8 cellular contexts compared by ENCODE assay signal in genomic region chr15:83446904-83447708, GRCh38. TPM values are rescaled to one million over a fixed set of nuclear protein-coding genes. Genes with fewer than 3 reads are reported as not detected.
DNase-seq lines count a peak whose midpoint lies in the region; ATAC-seq, FAIRE-seq and TF ChIP-seq lines count a peak whose summit lies in the region.

SH3GL3 (plus strand) TSS chr15:83447341; CDS start chr15:83447534, 193 bp downstream.

- TF ChIP-seq CTCF in AG09309 (IDR thresholded peaks at IDR 0.05; ENCODE audit: control insufficient read depth, insufficient read depth, low read depth, low read length, missing control alignments) (peak; percentile 41), HCT116 (IDR thresholded peaks at IDR 0.05 in 2 of 3, conservative IDR thresholded peaks at IDR 0.05 in 1 of 3; ENCODE audit: borderline replicate concordance in 1 of 3, insufficient read depth in 1 of 3, low read depth in 2 of 3, low read length in 2 of 3) (peak; percentile 17 to 47 (median 29); a peak in 4 of 6 replicates), heart left ventricle (IDR thresholded peaks at IDR 0.05) (peak in 6 of 12 donors; percentile 13 to 41 (median 17)), osteoblast (IDR thresholded peaks at IDR 0.05; ENCODE audit: extremely low read depth, low read depth, low read length) (peak; percentile 37), tibial nerve (IDR thresholded peaks at IDR 0.05) (no peak)

- H3K27me3 ChIP-seq in HCT116 (ENCODE audit: insufficient read depth, low read length): no peaks in the 10 kb centered on the region
- peaks cover 0 to 37% (median 12%) of the 10 kb centered on the region in 9 donors for H3K27me3 ChIP-seq in heart left ventricle
- peaks cover 25% of the 10 kb centered on the region for H3K27me3 ChIP-seq in osteoblast (ENCODE audit: insufficient read depth, low read length)
- H3K27me3 ChIP-seq in tibial nerve: peaks cover 0 to 16% of the 10 kb centered on the region in 2 donors

- TF ChIP-seq EP300 in tibial nerve (IDR thresholded peaks at IDR 0.05): no peak

- H3K27ac ChIP-seq in HCT116 (ENCODE audit: low read depth, low read length) (no peak within 1 kb of the TSS; the same call in 1 of the 2 replicates), angular gyrus (ENCODE audit: low read depth, low read length) (peak within 1 kb of the TSS; percentile 86), heart left ventricle (no peak within 1 kb of the TSS), osteoblast (ENCODE audit: low read depth, low read length) (no peak within 1 kb of the TSS), tibial nerve (peak within 1 kb of the TSS in 1 of 4 donors; percentile 56)

- no peaks in the 10 kb centered on the region for H4K20me1 ChIP-seq in HCT116 (ENCODE audit: insufficient read depth)
- no peaks in the 10 kb centered on the region for H4K20me1 ChIP-seq in osteoblast (ENCODE audit: insufficient read depth, low read length)

- CTCF ChIA-PET in HCT116 (lab: Charles Lee): interaction anchor here (0.6 to 1.6 kb wide), 5 partner anchors 11 to 588 kb away, joined by 3 to 7 read pairs (median 5); no protein-coding TSS in a partner anchor

- no peaks in the 10 kb centered on the region; a peak in 1 of 4 replicates for H3K4me1 ChIP-seq in HCT116 (ENCODE audit: control insufficient read depth in 1 of 2, insufficient read depth in 2 of 2, low read length in 2 of 2)
- H3K4me1 ChIP-seq in heart left ventricle: peaks cover 0 to 16% (median 8%) of the 10 kb centered on the region in 12 donors
- H3K4me1 ChIP-seq in osteoblast (ENCODE audit: insufficient read depth, low read length): peaks cover 6% of the 10 kb centered on the region
- peaks cover 0 to 20% (median 4%) of the 10 kb centered on the region in 4 donors for H3K4me1 ChIP-seq in tibial nerve

- ATAC-seq in HCT116 (peak; percentile 95), heart left ventricle (peak; percentile 85 to 98 (median 98))

- no peaks in the 10 kb centered on the region for H3K79me2 ChIP-seq in HCT116 (ENCODE audit: insufficient read depth, low read length)
- H3K79me2 ChIP-seq in osteoblast (ENCODE audit: insufficient read depth, low read length): no peaks in the 10 kb centered on the region

- WGBS in heart left ventricle, 4 donors: 1 to 2% (median 1%) methylated on average over 33 to 68 of the region's 68 CpGs
- WGBS in tibial nerve, 2 donors: 0 to 1% methylated on average over 15 to 55 of the region's 68 CpGs

- POLR2A ChIA-PET in HCT116 (lab: Charles Lee): no interaction called here

- H3K9me3 ChIP-seq in HCT116 (ENCODE audit: control insufficient read depth in 1 of 2, insufficient read depth in 1 of 2, low read depth in 1 of 2, low read length in 2 of 2) (no peaks in the 10 kb centered on the region), heart left ventricle (no peaks in the 10 kb centered on the region), osteoblast (ENCODE audit: low read depth, low read length) (no peaks in the 10 kb centered on the region), tibial nerve (no peaks in the 10 kb centered on the region)

- H3K9ac ChIP-seq in HCT116 (ENCODE audit: low read length): peak within 1 kb of the TSS; percentile 30; the same call in 1 of the 2 replicates

- H3K4me3 ChIP-seq in AG09309 (ENCODE audit: control insufficient read depth, low read depth, low read length) (peak within 1 kb of the TSS; percentile 49), HCT116 (replicated peaks in 1 of 2; ENCODE audit: low read depth in 1 of 2, low read length in 2 of 2) (peak within 1 kb of the TSS; percentile 42 to 57), heart left ventricle (peak within 1 kb of the TSS; percentile 30 to 58 (median 48)), osteoblast (ENCODE audit: insufficient read depth, low read length) (peak within 1 kb of the TSS; percentile 68), tibial nerve (peak within 1 kb of the TSS; percentile 21 to 61 (median 40))

- TF ChIP-seq RAD21 in HCT116 (IDR thresholded peaks at IDR 0.05; ENCODE audit: low read depth): peak; percentile 47

- FAIRE-seq in RCC 7860 (lab: Jason Lieb, UNC): no peak

- H3K36me3 ChIP-seq in HCT116 (ENCODE audit: control insufficient read depth in 1 of 2, insufficient read depth in 2 of 2, low read length in 2 of 2): no peaks in the 10 kb centered on the region
- H3K36me3 ChIP-seq in heart left ventricle: no peaks in the 10 kb centered on the region
- no peaks in the 10 kb centered on the region for H3K36me3 ChIP-seq in osteoblast (ENCODE audit: insufficient read depth, low read length)
- H3K36me3 ChIP-seq in tibial nerve: no peaks in the 10 kb centered on the region

- RAD21 ChIA-PET in HCT116 (lab: Charles Lee; ENCODE audit: low non-redundant PET in 1 of 2, low total read pairs in 2 of 2, uncharacterized antibody in 2 of 2, unreplicated experiment in 2 of 2): no interaction called here

- H3K4me2 ChIP-seq in HCT116 (ENCODE audit: low read length) (peak within 1 kb of the TSS; percentile 83), osteoblast (ENCODE audit: insufficient read depth, low read length) (peak within 1 kb of the TSS; percentile 75)

- BruUV-seq in HCT116 (replicated peaks; lab: Mats Ljungman, UMichigan): no TSS peak

- intact Hi-C loops in HCT116 (cut with micrococcal nuclease): no loop called here
- intact Hi-C loops in heart left ventricle (cut with DNase I): no loop called here

- no peak for TF ChIP-seq POLR2A in HCT116 (IDR thresholded peaks at IDR 0.05; ENCODE audit: borderline replicate concordance, extremely low read depth, insufficient read depth, insufficient read length)
- no peak for TF ChIP-seq POLR2A in heart left ventricle (IDR thresholded peaks at IDR 0.05)
- no peak for TF ChIP-seq POLR2A in tibial nerve (IDR thresholded peaks at IDR 0.05)

- DNase-seq in AG09309 (ENCODE audit: low read depth) (no peak), HCT116 (ENCODE audit: low read depth, low spot score) (peak; percentile 32), RCC 7860 (ENCODE audit: low spot score) (peak; percentile 41), heart left ventricle (peak; percentile 72 to 86 (median 82)), osteoblast (ENCODE audit: insufficient read length, low spot score, missing footprints) (peak; percentile 91), tibial nerve (ENCODE audit: low spot score in 2 of 2) (peak; percentile 38 to 61), NCI-H1694 (lab: John Stamatoyannopoulos, UW) (no peak)

- peak within 1 kb of the TSS; percentile 32 for H2AFZ ChIP-seq in HCT116 (ENCODE audit: low read depth, low read length, poor library complexity, severe bottlenecking)
- peak within 1 kb of the TSS; percentile 76 for H2AFZ ChIP-seq in osteoblast (ENCODE audit: low read length)

- no peaks in the 10 kb centered on the region for H3K9me2 ChIP-seq in HCT116 (ENCODE audit: insufficient read depth)

TF ChIP-seq in HCT116, 20 proteins besides CTCF, POLR2A, EP300 and RAD21:
- TF ChIP-seq TCF7L2 (IDR thresholded peaks at IDR 0.05; ENCODE audit: borderline replicate concordance, extremely low read depth, insufficient read depth, insufficient read length) (no peak), REST (IDR thresholded peaks at IDR 0.05; ENCODE audit: low read depth) (no peak), YY1 (IDR thresholded peaks at IDR 0.05; ENCODE audit: extremely low read depth, insufficient replicate concordance, low read depth, low read length) (no peak), POLR2AphosphoS5 (IDR thresholded peaks at IDR 0.05; ENCODE audit: low read depth, low read length) (no peak), EZH2phosphoT487 (IDR thresholded peaks at IDR 0.05; ENCODE audit: borderline replicate concordance) (no peak), ZNF274 (IDR thresholded peaks at IDR 0.05; ENCODE audit: low read depth, low read length) (no peak), EGR1 (IDR thresholded peaks at IDR 0.05; ENCODE audit: low read depth) (peak; percentile 92)

RNA-seq across cellular contexts. Expression of gene SH3GL3, which starts in this region (rescaled TPM):
- total RNA-seq in HCT116 (2021; ENCODE audit: unreplicated experiment) (1.3 TPM), heart left ventricle (under 1 TPM in 1 of 9 donors, not detected in 8; 0.91 TPM), osteoblast (0.29 and 0.72 TPM in 2 replicates), tibial nerve (1 to 10 TPM in 3 of 4 donors, not detected in 1; 1.5 to 3.7 (median 3.1) TPM)
- 0.76 and 0.99 TPM in 2 replicates for polyA plus RNA-seq in HCT116 (2012)
- polyA plus RNA-seq in heart left ventricle: not detected

Comparison
In these comparisons a context has a peak if more than half of its experiments do, and no peak if none do; other contexts are left out.
1. Peak in DNase-seq, ATAC-seq and H3K4me3 ChIP-seq in heart left ventricle; RNA of the gene not detected or under 1 TPM.
2. Peak in DNase-seq, H3K4me3 ChIP-seq and H3K4me2 ChIP-seq in osteoblast; RNA of the gene not detected or under 1 TPM.
3. DNase-seq: peak in HCT116 (single experiment), RCC 7860 (single experiment) and tibial nerve (2 of 2); none in AG09309 (single experiment) and NCI-H1694 (single experiment).
4. CTCF ChIP-seq: peak in AG09309 (single experiment), HCT116 (3 of 3) and osteoblast (single experiment); none in tibial nerve (0 of 5).
5. Peak in every context shown above with its lines, with median percentiles within 50 percentile points of each other: H3K4me3 ChIP-seq.